In the genomic region with DNA sequence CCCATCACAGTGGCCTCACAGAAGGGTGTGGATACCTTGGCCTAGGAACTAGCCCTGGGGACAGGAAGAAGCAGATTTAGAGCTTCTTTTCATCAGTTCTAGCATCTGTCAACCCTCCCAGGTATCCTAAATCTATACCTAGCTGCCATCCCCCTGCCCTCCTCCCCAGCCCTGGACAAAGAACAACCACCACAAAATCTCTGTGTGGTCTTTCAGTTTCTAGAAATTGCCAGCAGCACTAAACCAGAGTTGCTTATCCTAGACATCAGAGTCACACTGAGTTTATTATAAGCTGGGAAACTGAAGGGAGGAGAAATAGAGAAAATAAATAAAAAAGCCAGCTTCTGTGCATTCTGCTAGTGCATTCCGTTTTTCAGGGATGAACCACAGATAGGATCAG, we compare ENCODE assay signal across 32 cellular contexts. TPM values are rescaled to one million over a fixed set of nuclear protein-coding genes. Genes with fewer than 3 reads are reported as not detected.
"Had no signal": no experiment of that assay in that cellular context is flagged by ENCODE, and none has a peak within 500 bp of the region (broad histone marks: within the 10 kb centered on the region; RNA-seq: fewer than 3 reads in every experiment).

No MANE protein-coding gene starts in this region.

- H3K9me3 ChIP-seq: MG63, SJCRH30 had no signal

- H3K4me1 ChIP-seq: SJCRH30 had no signal

- H3K27ac ChIP-seq: PC-9, RWPE1, SJCRH30, SK-N-MC had no signal

- DNase-seq: Karpas-422, KG1, MG63, NCI-H1048, NCI-H1092 treated with DMSO at 0.1 percent for 48 hours, NCI-H1105 treated with DMSO at 0.1 percent for 48 hours, NCI-H1417, NCI-H1436, NCI-H146, NCI-H1694, NCI-H187, NCI-H1930, NCI-H2029 treated with DMSO at 0.1 percent for 48 hours, NCI-H2081 treated with DMSO at 0.1 percent for 48 hours, NCI-H2107, NCI-H2171, NCI-H226, NCI-H446 treated with DMSO at 0.1 percent for 48 hours, NCI-H510A, NCI-H524, NCI-H748 treated with DMSO at 0.1 percent for 48 hours, NCI-H82, PC-9, SHP77, SIG-M5, SJCRH30 had no signal

- H3K4me3 ChIP-seq: MG63, PC-9, SJCRH30, SK-N-MC had no signal

- H3K36me3 ChIP-seq: MG63, SJCRH30 had no signal

- ATAC-seq: Panc1, Right ventricle myocardium inferior, SK-N-SH treated with all-trans-retinoic acid at 6 μM for 48 hours had no signal

- H3K27me3 ChIP-seq: MG63, SJCRH30 had no signal

RNA-seq across cellular contexts. Expression of a gene that starts 14.6 kb away (rescaled TPM):
- total RNA-seq: LHCN-M2 had no signal
